In genomic region chrX:140141444-140142029, GRCh38 we compare ENCODE assay signal across 8 cellular contexts.
DNase-seq lines count a peak whose midpoint lies in the region; ATAC-seq and TF ChIP-seq lines count a peak whose summit lies in the region.

No MANE protein-coding gene starts in this region.

- H2AFZ ChIP-seq in MM.1S (ENCODE audit: low read length) (no peak overlapping the region), hepatocyte (no peak overlapping the region)

- ATAC-seq in GM21360 (IDR thresholded peaks at IDR 0.05; ENCODE audit: unreplicated experiment) (peak; percentile 65), GM21367 (IDR thresholded peaks at IDR 0.05; ENCODE audit: unreplicated experiment) (no peak)
- ATAC-seq in activated CD8-positive, alpha-beta T cell treated with anti-CD3 and anti-CD28 coated beads for 36 hours, result no peak

- no peak overlapping the region for H3K4me3 ChIP-seq in MM.1S (ENCODE audit: low read length)
- H3K4me3 ChIP-seq in hepatocyte, result no peak overlapping the region

- H3K36me3 Mint-ChIP-seq in activated CD8-positive, alpha-beta T cell treated with anti-CD3 and anti-CD28 coated beads for 36 hours (ENCODE audit: low read depth), result no peaks in the 10 kb centered on the region

- no peaks in the 10 kb centered on the region for H3F3A ChIP-seq in MM.1S (ENCODE audit: insufficient read depth, low read length)

- H3K4me1 ChIP-seq in MM.1S (ENCODE audit: low read length) (no peaks in the 10 kb centered on the region), hepatocyte (ENCODE audit: insufficient read depth) (no peaks in the 10 kb centered on the region)

- H3K9me3 ChIP-seq in MM.1S (replicated peaks; ENCODE audit: insufficient read depth, low read length), result no peaks in the 10 kb centered on the region
- H3K9me3 ChIP-seq in hepatocyte (ENCODE audit: low read depth), result no peaks in the 10 kb centered on the region

- no peaks in the 10 kb centered on the region for H3K27me3 ChIP-seq in MM.1S (replicated peaks; ENCODE audit: insufficient read depth, low read length)
- no peaks in the 10 kb centered on the region for H3K27me3 ChIP-seq in hepatocyte

- no peak overlapping the region for H3K9ac ChIP-seq in MM.1S (ENCODE audit: low read length)

- H3K27ac ChIP-seq in MM.1S (ENCODE audit: low read length) (no peak overlapping the region), hepatocyte (no peak overlapping the region)

- H3K27ac Mint-ChIP-seq in activated CD8-positive, alpha-beta T cell treated with anti-CD3 and anti-CD28 coated beads for 36 hours, result no peak overlapping the region

- peaks cover under 1% of the 10 kb centered on the region for H3K9me3 Mint-ChIP-seq in activated CD8-positive, alpha-beta T cell treated with anti-CD3 and anti-CD28 coated beads for 36 hours

- H3K4me2 ChIP-seq in MM.1S (ENCODE audit: low read depth, low read length) (no peak overlapping the region), hepatocyte (no peak overlapping the region)

- peak; percentile 54 for TF ChIP-seq CTCF in MM.1S (IDR thresholded peaks at IDR 0.05; ENCODE audit: low read length)
- no peak for TF ChIP-seq CTCF in activated CD8-positive, alpha-beta T cell treated with anti-CD3 and anti-CD28 coated beads for 36 hours (IDR thresholded peaks at IDR 0.05)
- peak; percentile 57 for TF ChIP-seq CTCF in hepatocyte (IDR thresholded peaks at IDR 0.05; ENCODE audit: poor library complexity)

- intact Hi-C loops in activated CD8-positive, alpha-beta T cell treated with anti-CD3 and anti-CD28 coated beads for 36 hours (cut with micrococcal nuclease), result no loop called here

- POLR2A ChIA-PET in activated CD8-positive, alpha-beta T cell treated with anti-CD3 and anti-CD28 coated beads for 36 hours (lab: Charles Lee), result no interaction called here

- CTCF ChIA-PET in activated CD8-positive, alpha-beta T cell treated with anti-CD3 and anti-CD28 coated beads for 36 hours (lab: Charles Lee), result interaction anchor here (0.8 to 1.9 kb wide), 3 partner anchors 84 to 523 kb away, joined by 3 to 10 read pairs (median 3); no protein-coding TSS in a partner anchor

- no peaks in the 10 kb centered on the region for H3K36me3 ChIP-seq in MM.1S (replicated peaks; ENCODE audit: insufficient read depth, low read length)
- no peaks in the 10 kb centered on the region for H3K36me3 ChIP-seq in hepatocyte (replicated peaks; ENCODE audit: insufficient read depth, low read depth)

- no peaks in the 10 kb centered on the region for H3K9me2 ChIP-seq in MM.1S (replicated peaks; ENCODE audit: insufficient read depth, low read length)
- H3K9me2 ChIP-seq in hepatocyte (replicated peaks; ENCODE audit: insufficient read depth), result no peaks in the 10 kb centered on the region

- H3K79me2 ChIP-seq in MM.1S (ENCODE audit: low read length) (no peaks in the 10 kb centered on the region), hepatocyte (no peaks in the 10 kb centered on the region)

- H3K27me3 Mint-ChIP-seq in activated CD8-positive, alpha-beta T cell treated with anti-CD3 and anti-CD28 coated beads for 36 hours, result no peaks in the 10 kb centered on the region

- WGBS in hepatocyte (ENCODE audit: low lambda C conversion rate, missing lambda C conversion rate), result 14% methylated on average over 5 of the region's 5 CpGs

- DNase-seq in SIG-M5 treated with dmso at 0.1 percent for 504 hours (lab: John Stamatoyannopoulos, UW; ENCODE audit: unreplicated experiment) (peak; percentile 0), SIG-M5 (lab: John Stamatoyannopoulos, UW) (no peak), MM.1S (peak; percentile 51), hepatocyte (ENCODE audit: low spot score) (peak; percentile 41)
- peak; percentile 34 for DNase-seq in activated CD8-positive, alpha-beta T cell treated with anti-CD3 and anti-CD28 coated beads for 36 hours
- DNase-seq in stimulated activated CD4-positive, alpha-beta T cell treated with anti-CD3 and anti-CD28 coated beads, Interleukin-4, amount 100 ng/mL, for 48 hours (ENCODE audit: low read depth in 2 of 2), result peak; percentile 0 to 1

- no peaks in the 10 kb centered on the region for H3K4me1 Mint-ChIP-seq in activated CD8-positive, alpha-beta T cell treated with anti-CD3 and anti-CD28 coated beads for 36 hours (ENCODE audit: low read depth)

- H4K20me1 ChIP-seq in MM.1S (ENCODE audit: insufficient read depth, low read length) (no peaks in the 10 kb centered on the region), hepatocyte (ENCODE audit: insufficient read depth, poor library complexity, severe bottlenecking) (no peaks in the 10 kb centered on the region)

- H3K4me3 Mint-ChIP-seq in activated CD8-positive, alpha-beta T cell treated with anti-CD3 and anti-CD28 coated beads for 36 hours, result no peak overlapping the region
